In the genomic region with DNA sequence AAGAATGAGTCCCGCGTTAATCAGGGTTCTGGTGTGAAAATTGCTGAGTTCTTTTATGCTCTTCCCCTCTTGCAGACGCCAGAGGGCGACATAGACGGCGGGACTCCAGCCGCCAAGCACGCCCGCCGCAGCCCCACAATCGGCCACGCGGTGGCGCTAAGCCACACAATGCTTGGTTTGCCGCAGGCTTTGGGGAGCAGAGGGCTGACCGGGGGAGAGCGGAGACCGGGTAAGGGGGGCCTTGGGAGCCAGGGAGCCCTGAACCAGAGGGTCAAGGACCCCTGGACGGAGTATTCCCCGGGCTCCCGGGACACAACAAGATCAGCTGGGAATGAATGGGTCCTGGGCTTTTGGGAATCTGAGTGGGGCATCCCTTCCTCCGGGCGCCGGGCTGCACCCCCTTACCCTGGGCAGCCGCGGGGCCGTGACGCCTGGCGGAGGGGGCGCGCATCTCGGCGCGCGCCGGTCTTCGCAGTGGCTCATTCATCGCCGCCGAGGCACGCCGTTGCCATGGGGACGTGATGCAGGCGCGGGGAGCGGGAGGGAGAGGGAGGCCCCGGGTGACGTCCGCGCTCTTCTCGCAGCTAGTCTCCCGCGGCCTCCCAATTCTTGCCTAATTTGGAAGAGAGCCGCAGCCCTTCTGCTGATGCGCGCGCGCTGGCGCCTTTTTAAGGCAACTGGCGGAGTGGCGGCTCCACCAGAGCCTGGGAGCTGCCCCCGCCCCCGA, we compare ENCODE assay signal across 8 cellular contexts. TPM values are rescaled to one million over a fixed set of nuclear protein-coding genes. Genes with fewer than 3 reads are reported as not detected.
DNase-seq lines count a peak whose midpoint lies in the region; ATAC-seq and TF ChIP-seq lines count a peak whose summit lies in the region.

No MANE protein-coding gene starts in this region.

- peaks cover 0 to 3% of the 10 kb centered on the region in 2 experiments; a peak in 1 of 4 replicates for H3K4me1 ChIP-seq in SK-N-SH (ENCODE audit: control insufficient read depth in 1 of 2, insufficient read depth in 2 of 2, low read depth in 1 of 2, low read length in 1 of 2)
- no peaks in the 10 kb centered on the region for H3K4me1 ChIP-seq in osteoblast (ENCODE audit: insufficient read depth, low read length)
- H3K4me1 ChIP-seq in testis = peaks cover 5% of the 10 kb centered on the region

- H2AFZ ChIP-seq in SK-N-SH (ENCODE audit: low read depth) (peak overlapping the region; percentile 83), osteoblast (ENCODE audit: low read length) (peak overlapping the region; percentile 56)

- CTCF ChIA-PET in SK-N-SH (lab: Yijun Ruan, JAX) = interaction anchor here (0.6 to 17.9 kb wide), 39 partner anchors 8 to 759 kb away, joined by 3 to 617 read pairs (median 4); partner anchors contain the start of genes B4GAT1, BBS1, CTSF and DPP3

- TF ChIP-seq CTCF in SK-N-SH (IDR thresholded peaks at IDR 0.05) (peak; percentile 100), osteoblast (IDR thresholded peaks at IDR 0.05; ENCODE audit: extremely low read depth, low read depth, low read length) (peak; percentile 100), testis (IDR thresholded peaks at IDR 0.05) (peak; percentile 99 to 100 (median 99))

- H3K9me2 ChIP-seq in SK-N-SH = no peaks in the 10 kb centered on the region

- no peak overlapping the region for H3K27ac ChIP-seq in SK-N-SH (ENCODE audit: low read depth in 2 of 2, low read length in 1 of 2)
- H3K27ac ChIP-seq in osteoblast (ENCODE audit: low read depth, low read length) = peak overlapping the region; percentile 54
- H3K27ac ChIP-seq in testis = peak overlapping the region in 1 of 2 donors; percentile 53

- H3F3A ChIP-seq in SK-N-SH (replicated peaks; ENCODE audit: insufficient read depth) = no peaks in the 10 kb centered on the region

- TF ChIP-seq EP300 in SK-N-SH (IDR thresholded peaks at IDR 0.05; ENCODE audit: borderline replicate concordance in 1 of 2, low read depth in 1 of 2, low read length in 1 of 2) = no peak

- no peak overlapping the region for H3K9ac ChIP-seq in SK-N-SH

- no peaks in the 10 kb centered on the region for H3K36me3 ChIP-seq in SK-N-SH (replicated peaks in 1 of 2; ENCODE audit: control insufficient read depth in 1 of 2, insufficient read depth in 2 of 2, low read length in 1 of 2)
- H3K36me3 ChIP-seq in osteoblast (ENCODE audit: insufficient read depth, low read length) = no peaks in the 10 kb centered on the region
- no peaks in the 10 kb centered on the region for H3K36me3 ChIP-seq in testis (ENCODE audit: low read depth, missing control alignments)

- H3K4me2 ChIP-seq in SK-N-SH = peak overlapping the region; percentile 94
- peak overlapping the region; percentile 77 for H3K4me2 ChIP-seq in osteoblast (ENCODE audit: insufficient read depth, low read length)

- H3K4me3 ChIP-seq in SK-N-SH (ENCODE audit: low read depth in 2 of 2, low read length in 1 of 2) (peak overlapping the region; percentile 47 to 68), osteoblast (ENCODE audit: insufficient read depth, low read length) (peak overlapping the region; percentile 68), testis (peak overlapping the region; percentile 42 to 52)

- WGBS in SK-N-SH (ENCODE audit: low lambda C conversion rate) = under 1% methylated on average over 20 of the region's 63 CpGs
- 1% methylated on average over 12 to 31 of the region's 63 CpGs for WGBS in testis, 2 donors

- intact Hi-C loops in head of caudate nucleus (cut with DNase I) = loop anchor here (10.0 kb wide), 1 partner anchor 266 kb away; the partner anchor contains the start of gene RBM4B
- intact Hi-C loops in testis (cut with DNase I; ENCODE audit: low total_unique reads) = no loop called here

- H3K27me3 ChIP-seq in SK-N-SH (ENCODE audit: insufficient read depth) (peaks cover 45% of the 10 kb centered on the region), osteoblast (ENCODE audit: insufficient read depth, low read length) (peaks cover 23% of the 10 kb centered on the region), testis (no peaks in the 10 kb centered on the region)

- peak; percentile 76 for ATAC-seq in GM21360 (IDR thresholded peaks at IDR 0.05; ENCODE audit: unreplicated experiment)

- TF ChIP-seq POLR2A in testis (IDR thresholded peaks at IDR 0.05) = no peak

- H3K9me3 ChIP-seq in SK-N-SH (no peaks in the 10 kb centered on the region), osteoblast (ENCODE audit: low read depth, low read length) (no peaks in the 10 kb centered on the region), testis (no peaks in the 10 kb centered on the region)

- H4K20me1 ChIP-seq in SK-N-SH (ENCODE audit: insufficient read depth) = no peaks in the 10 kb centered on the region
- no peaks in the 10 kb centered on the region for H4K20me1 ChIP-seq in osteoblast (ENCODE audit: insufficient read depth, low read length)

- peak; percentile 96 for TF ChIP-seq RAD21 in SK-N-SH (IDR thresholded peaks at IDR 0.05; ENCODE audit: low read length)

- peak; percentile 93 for DNase-seq in Ammon's horn (ENCODE audit: low spot score)
- peak; percentile 96 for DNase-seq in NCI-H1092 (lab: John Stamatoyannopoulos, UW)
- peak; percentile 95 for DNase-seq in SK-N-SH
- peak; percentile 94 for DNase-seq in activated naive CD4-positive, alpha-beta T cell treated with anti-CD3 and anti-CD28 coated beads, Interleukin-2, amount 50 U/mL, for 16 hours
- DNase-seq in head of caudate nucleus = peak; percentile 75 to 98 (median 92)
- DNase-seq in osteoblast (ENCODE audit: insufficient read length, low spot score, missing footprints) = peak; percentile 100
- DNase-seq in testis = peak; percentile 94

- POLR2A ChIA-PET in SK-N-SH (lab: Yijun Ruan, JAX) = no interaction called here

- H3K79me2 ChIP-seq in SK-N-SH (ENCODE audit: insufficient read depth) (no peaks in the 10 kb centered on the region), osteoblast (ENCODE audit: insufficient read depth, low read length) (no peaks in the 10 kb centered on the region)

TF ChIP-seq in SK-N-SH, 30 proteins besides CTCF, POLR2A, EP300 and RAD21:
- TF ChIP-seq MXI1 (IDR thresholded peaks at IDR 0.05; ENCODE audit: low read depth, low read length) (peak; percentile 64), REST (IDR thresholded peaks at IDR 0.05; ENCODE audit: low read depth, low read length) (peak; percentile 79; the same call in 1 of the 2 replicates), NRF1 (IDR thresholded peaks at IDR 0.05; ENCODE audit: low read depth, low read length) (no peak; the same call in 1 of the 2 replicates), SMC3 (IDR thresholded peaks at IDR 0.05; ENCODE audit: low read depth, low read length) (peak; percentile 100)

RNA-seq across cellular contexts. Expression of gene NPAS4, which starts 12.2 kb away (rescaled TPM):
- 0.03 and 0.08 TPM in 2 replicates for polyA plus RNA-seq in SK-N-SH (2012; rRNA removed)
- polyA plus RNA-seq in SK-N-SH (2012; cell fraction: cytosol; rRNA removed) = 0.01 TPM in 1 of 2 replicates, not detected in the other
- 0.12 and 0.21 TPM in 2 replicates for polyA plus RNA-seq in SK-N-SH (2012; cell fraction: nucleus; rRNA removed)
- total RNA-seq in osteoblast = 0.36 TPM in 1 of 2 replicates, not detected in the other
- total RNA-seq in testis = 1 to 10 TPM in 1 of 2 donors, under 1 TPM in 1; 0.50 to 1.4 TPM
- 0.09 TPM for polyA plus RNA-seq in testis (ENCODE audit: insufficient read depth, low read depth, low replicate concordance)

RNA-seq across cellular contexts. Expression of gene MRPL11, which starts 30.0 kb away (rescaled TPM):
- 33.9 and 45.6 TPM in 2 replicates for polyA plus RNA-seq in SK-N-SH (2012; rRNA removed)
- polyA plus RNA-seq in SK-N-SH (2012; cell fraction: cytosol; rRNA removed) = 39.4 and 43.3 TPM in 2 replicates
- 22.2 and 33.5 TPM in 2 replicates for polyA plus RNA-seq in SK-N-SH (2012; cell fraction: nucleus; rRNA removed)
- total RNA-seq in osteoblast = 31.5 and 33.3 TPM in 2 replicates
- 10 to 100 TPM; 21.2 to 23.7 TPM for total RNA-seq in testis
- 50.0 TPM for polyA plus RNA-seq in testis (ENCODE audit: insufficient read depth, low read depth, low replicate concordance)

RNA-seq across cellular contexts. Expression of gene SLC29A2, which starts 37.1 kb away (rescaled TPM):
- polyA plus RNA-seq in SK-N-SH (2012; rRNA removed) (3.2 and 3.7 TPM in 2 replicates), testis (ENCODE audit: insufficient read depth, low read depth, low replicate concordance) (1.2 TPM)
- 1.4 and 2.4 TPM in 2 replicates for polyA plus RNA-seq in SK-N-SH (2012; cell fraction: cytosol; rRNA removed)
- 13.0 and 14.4 TPM in 2 replicates for polyA plus RNA-seq in SK-N-SH (2012; cell fraction: nucleus; rRNA removed)
- total RNA-seq in osteoblast (under 0.01 and 0.29 TPM in 2 replicates), testis (1 to 10 TPM; 1.6 to 3.1 TPM)

RNA-seq across cellular contexts. Expression of gene PELI3, which starts 58.1 kb away (rescaled TPM):
- polyA plus RNA-seq in SK-N-SH (2012; rRNA removed) (6.5 and 7.0 TPM in 2 replicates), testis (ENCODE audit: insufficient read depth, low read depth, low replicate concordance) (10.2 TPM)
- polyA plus RNA-seq in SK-N-SH (2012; cell fraction: cytosol; rRNA removed) = 3.2 and 4.5 TPM in 2 replicates
- 11.2 and 12.4 TPM in 2 replicates for polyA plus RNA-seq in SK-N-SH (2012; cell fraction: nucleus; rRNA removed)
- total RNA-seq in osteoblast (18.9 and 19.2 TPM in 2 replicates), testis (10 to 100 TPM; 13.0 to 17.7 TPM)
